ENCODE assay signal across 8 cellular contexts in the genomic region with DNA sequence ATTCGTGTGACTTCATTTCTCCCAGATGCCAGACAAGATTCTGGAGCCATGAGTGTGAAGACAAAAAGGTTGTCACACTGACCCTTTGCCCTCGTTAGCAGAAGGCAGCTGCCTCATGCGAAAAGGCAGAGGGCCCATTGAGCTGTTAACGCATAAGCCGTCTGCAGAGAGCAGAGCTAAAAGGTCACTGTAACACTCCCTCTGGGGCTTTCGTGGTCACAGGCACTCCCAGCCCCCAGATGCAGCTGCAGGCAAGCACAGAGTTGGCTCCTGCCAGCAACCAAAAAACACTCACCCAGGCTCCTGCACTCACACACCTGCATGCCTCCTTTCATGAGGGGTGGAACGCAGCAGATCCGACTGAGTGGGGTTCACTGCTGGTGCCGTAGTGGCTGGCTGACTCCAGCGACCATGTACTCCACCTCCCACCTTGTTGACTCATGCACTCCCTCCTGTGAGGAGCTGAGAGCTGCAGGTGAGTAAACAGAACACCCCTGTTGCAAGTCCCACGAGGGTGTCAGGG.
DNase-seq lines count a peak whose midpoint lies in the region; ATAC-seq and TF ChIP-seq lines count a peak whose summit lies in the region.

No MANE protein-coding gene starts in this region.

- no peaks in the 10 kb centered on the region for H4K20me1 ChIP-seq in PC-3 (ENCODE audit: low read length)

- peaks cover 14% of the 10 kb centered on the region for H3K4me1 ChIP-seq in HUES48 (ENCODE audit: control insufficient read depth, insufficient read depth, low read length)
- H3K4me1 ChIP-seq in PC-3 (ENCODE audit: insufficient read depth, low read length) = peaks cover 14% of the 10 kb centered on the region
- H3K4me1 ChIP-seq in colonic mucosa = no peaks in the 10 kb centered on the region

- peak; percentile 23 for DNase-seq in PC-3
- no peak for DNase-seq in activated CD4-positive, alpha-beta T cell treated with anti-CD3 and anti-CD28 coated beads for 1 hour
- no peak for DNase-seq in colonic mucosa

- peak overlapping the region; percentile 69 for H3K27ac ChIP-seq in HUES48 (ENCODE audit: low read depth, low read length)
- no peak overlapping the region for H3K27ac ChIP-seq in PC-3 (ENCODE audit: low read length)
- no peak overlapping the region for H3K27ac ChIP-seq in colonic mucosa

- no peaks in the 10 kb centered on the region for H3K36me3 ChIP-seq in HUES48 (ENCODE audit: control insufficient read depth, insufficient read depth, low read length)
- H3K36me3 ChIP-seq in PC-3 (ENCODE audit: low read depth, low read length) = 0 out of 2 replicates have a peak, but pooled peaks cover 4% of the 10 kb centered on the region
- H3K36me3 ChIP-seq in colonic mucosa = no peaks in the 10 kb centered on the region

- no peaks in the 10 kb centered on the region for H3K36me3 Mint-ChIP-seq in nephron (ENCODE audit: low read depth)

- POLR2A ChIA-PET in PC-3 (lab: Charles Lee; ENCODE audit: unreplicated experiment) = no interaction called here

- no peaks in the 10 kb centered on the region for H3K9me2 ChIP-seq in PC-3 (replicated peaks; ENCODE audit: low read length)

- no peak overlapping the region for H3K4me3 Mint-ChIP-seq in nephron

- no TSS peak for BruUV-seq in PC-3 (replicated peaks; lab: Mats Ljungman, UMichigan)

- peaks cover 6% of the 10 kb centered on the region for H3F3A ChIP-seq in PC-3 (ENCODE audit: low read length, unreplicated experiment)

- no peaks in the 10 kb centered on the region for H3K27me3 Mint-ChIP-seq in nephron (ENCODE audit: low read depth)

- no peak for TF ChIP-seq CTCF in PC-3 (conservative IDR thresholded peaks at IDR 0.05; ENCODE audit: low read depth, low read length)
- no peak for TF ChIP-seq CTCF in nephron (IDR thresholded peaks at IDR 0.05; ENCODE audit: unreplicated experiment in 3 of 3)
- no peak for TF ChIP-seq CTCF in colonic mucosa (IDR thresholded peaks at IDR 0.05)

- H3K27me3 ChIP-seq in HUES48 (ENCODE audit: control insufficient read depth, insufficient read depth, low read length) (no peaks in the 10 kb centered on the region), PC-3 (ENCODE audit: low read length) (no peaks in the 10 kb centered on the region), colonic mucosa (no peaks in the 10 kb centered on the region)

- intact Hi-C loops in PC-3 (cut with micrococcal nuclease) (no loop called here), colonic mucosa (cut with DNase I) (no loop called here)

- H3K9me3 Mint-ChIP-seq in nephron = no peaks in the 10 kb centered on the region

- H3K9me3 ChIP-seq in HUES48 (ENCODE audit: control insufficient read depth, insufficient read depth, low read length) (peaks cover 11% of the 10 kb centered on the region), PC-3 (ENCODE audit: low read length) (no peaks in the 10 kb centered on the region), colonic mucosa (no peaks in the 10 kb centered on the region)

- CTCF ChIA-PET in PC-3 (lab: Charles Lee) = no interaction called here

- H3K4me1 Mint-ChIP-seq in nephron = peaks cover 12% of the 10 kb centered on the region

- no peak overlapping the region for H3K4me2 ChIP-seq in PC-3 (ENCODE audit: low read length)

- H3K4me3 ChIP-seq in HUES48 (ENCODE audit: low read depth, low read length) = no peak overlapping the region
- no peak overlapping the region for H3K4me3 ChIP-seq in PC-3 (ENCODE audit: low read length)
- H3K4me3 ChIP-seq in colonic mucosa = no peak overlapping the region

- ATAC-seq in GM18861 (IDR thresholded peaks at IDR 0.05; ENCODE audit: unreplicated experiment) (peak; percentile 79), PC-3 (no peak), GM21381 (IDR thresholded peaks at IDR 0.05; ENCODE audit: unreplicated experiment) (no peak), GM19035 (IDR thresholded peaks at IDR 0.05; ENCODE audit: unreplicated experiment) (no peak)

- no peak overlapping the region for H2AFZ ChIP-seq in PC-3 (ENCODE audit: low read length)

- no peaks in the 10 kb centered on the region for H3K79me2 ChIP-seq in PC-3 (ENCODE audit: low read length)

- peak overlapping the region; percentile 6 to 28 (median 13) for H3K27ac Mint-ChIP-seq in nephron

- H3K9ac ChIP-seq in HUES48 (ENCODE audit: low read depth, low read length) (no peak overlapping the region), PC-3 (ENCODE audit: low read length) (no peak overlapping the region), colonic mucosa (ENCODE audit: low read depth in 2 of 2, low read length in 2 of 2) (no peak overlapping the region)
